19 cellular contexts compared by ENCODE assay signal in genomic region chr10:90417056-90417455, GRCh38.
DNase-seq lines count a peak whose midpoint lies in the region; TF ChIP-seq lines count a peak whose summit lies in the region.
"Had no signal": no experiment of that assay in that cellular context is flagged by ENCODE, and none has a peak within 500 bp of the region (broad histone marks: within the 10 kb centered on the region; RNA-seq: fewer than 3 reads in every experiment).

No MANE protein-coding gene starts in this region.

- no peaks in the 10 kb centered on the region for H3K9me3 Mint-ChIP-seq in activated T-helper 2 cell treated with anti-CD3 and anti-CD28 coated beads, Interferon-gamma antibody, Interleukin-2, Interleukin-4, amounts not matched to agents 10 μg/mL and 5 μg/mL and 100 μg/mL, durations not matched to agents 14 hours and 24 hours and 36 hours
- H3K9me3 Mint-ChIP-seq: activated naive CD4-positive, alpha-beta T cell treated with anti-CD3 and anti-CD28 coated beads for 36 hours had no signal

- TF ChIP-seq POLR2A in lower leg skin (IDR thresholded peaks at IDR 0.05) = no peak

- no peaks in the 10 kb centered on the region for H3K36me3 Mint-ChIP-seq in activated T-helper 2 cell treated with anti-CD3 and anti-CD28 coated beads, Interferon-gamma antibody, Interleukin-2, Interleukin-4, amounts not matched to agents 10 μg/mL and 5 μg/mL and 100 μg/mL, durations not matched to agents 14 hours and 24 hours and 36 hours (ENCODE audit: low read depth)
- H3K36me3 Mint-ChIP-seq: CD8-positive, alpha-beta T cell had no signal

- H3K4me1 Mint-ChIP-seq in activated T-helper 2 cell treated with anti-CD3 and anti-CD28 coated beads, Interferon-gamma antibody, Interleukin-2, Interleukin-4, amounts not matched to agents 10 μg/mL and 5 μg/mL and 100 μg/mL, durations not matched to agents 14 hours and 24 hours and 36 hours (ENCODE audit: low read depth) = no peaks in the 10 kb centered on the region
- H3K4me1 Mint-ChIP-seq: activated CD4-positive, alpha-beta T cell treated with anti-CD3 and anti-CD28 coated beads for 36 hours had no signal

- H3K4me1 ChIP-seq in SJSA1 (replicated peaks) = peaks cover 37% of the 10 kb centered on the region
- H3K4me1 ChIP-seq: heart right ventricle had no signal

- no peaks in the 10 kb centered on the region for H3K9me3 ChIP-seq in SJSA1 (replicated peaks)

- no peaks in the 10 kb centered on the region for H3K36me3 ChIP-seq in SJSA1
- H3K36me3 ChIP-seq: cardiac muscle cell, heart right ventricle had no signal

- peak overlapping the region; percentile 39 for H3K27ac ChIP-seq in SJSA1
- H3K27ac ChIP-seq: cardiac muscle cell, heart right ventricle had no signal

- peak; percentile 63 for DNase-seq in HS-5 (ENCODE audit: low read depth)
- DNase-seq in SJSA1 (ENCODE audit: low read depth in 1 of 2, low spot score in 2 of 2) = peak in 1 of 2 experiments; percentile 37
- peak; percentile 91 for DNase-seq in fibroblast of mammary gland (ENCODE audit: low read depth)
- peak; percentile 24 for DNase-seq in retinal pigment epithelial cell (ENCODE audit: low read depth)
- no peak for DNase-seq in lower leg skin (ENCODE audit: low spot score in 2 of 2)
- DNase-seq in activated T-helper 2 cell treated with anti-CD3 and anti-CD28 coated beads, Interferon-gamma antibody, Interleukin-2, Interleukin-4, amounts not matched to agents 10 μg/mL and 5 μg/mL and 100 μg/mL, durations not matched to agents 14 hours and 24 hours and 36 hours (ENCODE audit: low spot score) = no peak
- no peak for DNase-seq in DMS 273 treated with DMSO at 0.1 percent for 48 hours (lab: John Stamatoyannopoulos, UW)
- DNase-seq: activated CD4-positive, alpha-beta T cell treated with anti-CD3 and anti-CD28 coated beads for 36 hours; activated CD8-positive, alpha-beta memory T cell treated with anti-CD3 and anti-CD28 coated beads, Interleukin-2, amount 50 U/mL, for 48 hours; activated naive CD4-positive, alpha-beta T cell treated with anti-CD3 and anti-CD28 coated beads for 36 hours; CD8-positive, alpha-beta T cell; effector CD8-positive, alpha-beta T cell; GDM1; heart right ventricle; left cardiac atrium; NCI-H2081 treated with DMSO at 0.1 percent for 48 hours; SHP77; stimulated activated CD4-positive, alpha-beta T cell treated with anti-CD3 and anti-CD28 coated beads, Interleukin-15, amount 100 ng/mL, for 24 hours had no signal

- intact Hi-C loops in lower leg skin (cut with DNase I; ENCODE audit: low total_unique reads) = no loop called here
- intact Hi-C loops in activated T-helper 2 cell treated with anti-CD3 and anti-CD28 coated beads, Interferon-gamma antibody, Interleukin-2, Interleukin-4, amounts not matched to agents 10 μg/mL and 5 μg/mL and 100 μg/mL, durations not matched to agents 14 hours and 24 hours and 36 hours (cut with micrococcal nuclease) = no loop called here

- H3K27ac Mint-ChIP-seq in activated T-helper 2 cell treated with anti-CD3 and anti-CD28 coated beads, Interferon-gamma antibody, Interleukin-2, Interleukin-4, amounts not matched to agents 10 μg/mL and 5 μg/mL and 100 μg/mL, durations not matched to agents 14 hours and 24 hours and 36 hours = no peak overlapping the region
- H3K27ac Mint-ChIP-seq: activated CD4-positive, alpha-beta T cell treated with anti-CD3 and anti-CD28 coated beads for 36 hours; activated naive CD4-positive, alpha-beta T cell treated with anti-CD3 and anti-CD28 coated beads for 36 hours; CD8-positive, alpha-beta T cell had no signal

- H3K4me3 ChIP-seq in SJSA1 (no peak overlapping the region), fibroblast of mammary gland (ENCODE audit: control insufficient read depth, low read depth, low read length) (no peak overlapping the region), retinal pigment epithelial cell (ENCODE audit: low read length) (no peak overlapping the region), lower leg skin (ENCODE audit: low read depth, poor library complexity, severe bottlenecking) (no peak overlapping the region)
- H3K4me3 ChIP-seq: cardiac muscle cell, heart right ventricle had no signal

- no peak overlapping the region for H3K4me3 Mint-ChIP-seq in activated T-helper 2 cell treated with anti-CD3 and anti-CD28 coated beads, Interferon-gamma antibody, Interleukin-2, Interleukin-4, amounts not matched to agents 10 μg/mL and 5 μg/mL and 100 μg/mL, durations not matched to agents 14 hours and 24 hours and 36 hours (ENCODE audit: low read depth)
- H3K4me3 Mint-ChIP-seq: activated CD4-positive, alpha-beta T cell treated with anti-CD3 and anti-CD28 coated beads for 36 hours; activated naive CD4-positive, alpha-beta T cell treated with anti-CD3 and anti-CD28 coated beads for 36 hours; CD8-positive, alpha-beta T cell had no signal

- no peak for TF ChIP-seq CTCF in fibroblast of mammary gland (conservative IDR thresholded peaks at IDR 0.05; ENCODE audit: control insufficient read depth, insufficient read depth, low read depth, low read length)
- no peak for TF ChIP-seq CTCF in retinal pigment epithelial cell (conservative IDR thresholded peaks at IDR 0.05; ENCODE audit: low read depth, low read length)
- no peak for TF ChIP-seq CTCF in lower leg skin (IDR thresholded peaks at IDR 0.05)

- H3K27me3 Mint-ChIP-seq in activated T-helper 2 cell treated with anti-CD3 and anti-CD28 coated beads, Interferon-gamma antibody, Interleukin-2, Interleukin-4, amounts not matched to agents 10 μg/mL and 5 μg/mL and 100 μg/mL, durations not matched to agents 14 hours and 24 hours and 36 hours (ENCODE audit: low read depth) = no peaks in the 10 kb centered on the region
- H3K27me3 Mint-ChIP-seq: activated CD4-positive, alpha-beta T cell treated with anti-CD3 and anti-CD28 coated beads for 36 hours had no signal

- H3K27me3 ChIP-seq in SJSA1 (replicated peaks) = no peaks in the 10 kb centered on the region
- H3K27me3 ChIP-seq: cardiac muscle cell, heart right ventricle had no signal

- WGBS in lower leg skin, 2 donors = 47 to 54% methylated on average over 3 of the region's 3 CpGs

Comparison
In these comparisons a context has a peak if more than half of its experiments do, and no peak if none do; other contexts are left out.
1. DNase-seq: peak in HS-5 (single experiment), fibroblast of mammary gland (single experiment) and retinal pigment epithelial cell (single experiment); none in lower leg skin (0 of 2), activated T-helper 2 cell treated with anti-CD3 and anti-CD28 coated beads, Interferon-gamma antibody, Interleukin-2, Interleukin-4, amounts not matched to agents 10 μg/mL and 5 μg/mL and 100 μg/mL, durations not matched to agents 14 hours and 24 hours and 36 hours (single experiment) and DMS 273 treated with DMSO at 0.1 percent for 48 hours (single experiment).